ENCODE assay signal across 8 cellular contexts in the genomic region with DNA sequence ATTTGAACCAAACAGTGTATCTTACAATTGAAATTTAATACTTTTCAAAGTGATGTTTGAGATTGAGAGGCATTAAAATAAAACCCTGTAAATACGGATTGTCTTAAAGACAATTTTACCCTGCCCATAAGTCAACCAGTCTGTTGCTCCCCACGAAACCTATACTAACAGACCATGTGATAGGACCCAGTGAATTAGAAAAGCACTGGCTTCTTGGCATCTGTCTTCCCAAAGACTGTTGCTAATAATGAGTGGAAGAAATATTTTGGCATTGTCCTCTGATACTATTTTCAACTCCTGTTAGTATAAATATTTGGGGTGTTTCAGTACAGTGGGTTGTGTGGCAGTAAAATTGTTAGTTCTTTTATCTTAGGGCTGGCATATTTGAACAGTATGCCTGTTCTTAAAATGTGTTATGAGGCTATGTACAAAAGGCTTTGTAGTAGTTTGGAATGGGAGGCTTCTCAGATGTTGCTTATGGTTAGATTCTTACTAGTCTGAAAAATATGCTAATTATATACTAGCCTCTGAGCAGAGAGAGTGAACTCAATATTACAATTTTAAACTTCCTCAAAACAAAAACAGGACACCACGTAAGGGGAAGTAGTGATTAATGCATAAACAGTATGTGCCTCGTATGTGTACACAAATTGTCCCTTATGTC.
DNase-seq lines count a peak whose midpoint lies in the region; ATAC-seq, FAIRE-seq and TF ChIP-seq lines count a peak whose summit lies in the region.

No MANE protein-coding gene starts in this region.

- H3K4me1 ChIP-seq in endothelial cell of umbilical vein (ENCODE audit: control insufficient read depth, extremely low read depth, insufficient read depth, low read length): peaks cover 18% of the 10 kb centered on the region
- H3K4me1 ChIP-seq in upper lobe of left lung: peaks cover 30 to 42% (median 40%) of the 10 kb centered on the region in 4 donors
- peaks cover 7% of the 10 kb centered on the region for H3K4me1 ChIP-seq in ovary (ENCODE audit: insufficient read depth)

- no peaks in the 10 kb centered on the region for H3K79me2 ChIP-seq in endothelial cell of umbilical vein (ENCODE audit: control insufficient read depth, insufficient read depth, low read length)

- TF ChIP-seq POLR2A in endothelial cell of umbilical vein (IDR thresholded peaks at IDR 0.05; ENCODE audit: low read depth, low read length) (no peak), upper lobe of left lung (IDR thresholded peaks at IDR 0.05) (no peak), ovary (IDR thresholded peaks at IDR 0.05) (no peak)

- H3K9me3 ChIP-seq in endothelial cell of umbilical vein (replicated peaks; ENCODE audit: control insufficient read depth, insufficient read depth, low read length) (no peaks in the 10 kb centered on the region), upper lobe of left lung (no peaks in the 10 kb centered on the region), ovary (no peaks in the 10 kb centered on the region)

- H3K9ac ChIP-seq in endothelial cell of umbilical vein (replicated peaks; ENCODE audit: extremely low read depth, insufficient read depth, low read length): no peak overlapping the region

- H3K4me2 ChIP-seq in endothelial cell of umbilical vein (ENCODE audit: insufficient read depth, low read length): peak overlapping the region; percentile 33

- H3K27me3 ChIP-seq in endothelial cell of umbilical vein (ENCODE audit: control insufficient read depth in 2 of 2, insufficient read depth in 2 of 2, low read length in 2 of 2) (no peaks in the 10 kb centered on the region), upper lobe of left lung (no peaks in the 10 kb centered on the region), ovary (no peaks in the 10 kb centered on the region)

- TF ChIP-seq EP300 in upper lobe of left lung (IDR thresholded peaks at IDR 0.05) (peak in 1 of 4 donors; percentile 10), ovary (IDR thresholded peaks at IDR 0.05) (no peak)

- dilution Hi-C loops in endothelial cell of umbilical vein (cut with MboI; ENCODE audit: extremely low pct_ligation_motif_present, low sequenced_read_pairs): no loop called here

- FAIRE-seq in endothelial cell of umbilical vein (lab: Jason Lieb, UNC) (peak; percentile 15), RCC 7860 (lab: Jason Lieb, UNC) (no peak)

- intact Hi-C loops in Right ventricle myocardium superior (cut with DNase I) (no loop called here), cardiac septum (cut with DNase I) (loop anchor here (5.0 kb wide), 1 partner anchor 114 kb away; the partner anchor contains the start of gene ARID5B), endothelial cell of umbilical vein (cut with micrococcal nuclease) (loop anchor here (5.0 kb wide), 1 partner anchor 114 kb away; the partner anchor contains the start of gene ARID5B), ovary (cut with DNase I) (no loop called here)

- POLR2A ChIA-PET in endothelial cell of umbilical vein (lab: Charles Lee): no interaction called here

- BruUV-seq in endothelial cell of umbilical vein (replicated peaks; lab: Mats Ljungman, UMichigan): no TSS peak

- peak; percentile 60 for ATAC-seq in Right ventricle myocardium superior (ENCODE audit: poor library complexity)
- ATAC-seq in HG03159 (IDR thresholded peaks at IDR 0.05; ENCODE audit: unreplicated experiment): peak; percentile 67
- ATAC-seq in upper lobe of left lung (ENCODE audit: low FRiP score in 2 of 2): peak in 1 of 2 donors; percentile 80

- TF ChIP-seq CTCF in endothelial cell of umbilical vein (IDR thresholded peaks at IDR 0.05; ENCODE audit: extremely low read depth in 1 of 2, insufficient read depth in 1 of 2, low read depth in 1 of 2, low read length in 2 of 2) (no peak), upper lobe of left lung (IDR thresholded peaks at IDR 0.05) (no peak), ovary (IDR thresholded peaks at IDR 0.05) (no peak)

- CTCF ChIA-PET in endothelial cell of umbilical vein (lab: Charles Lee): no interaction called here

- no peaks in the 10 kb centered on the region for H3K9me1 ChIP-seq in endothelial cell of umbilical vein (replicated peaks; ENCODE audit: control insufficient read depth, extremely low read depth, insufficient read depth, low read length)

- 35 to 38% methylated on average over 4 of the region's 4 CpGs for WGBS in upper lobe of left lung, 2 donors
- WGBS in ovary, 3 donors: 21 to 34% (median 22%) methylated on average over 4 of the region's 4 CpGs

- no peak for DNase-seq in Right ventricle myocardium superior
- no peak for DNase-seq in cardiac septum (ENCODE audit: low spot score)
- DNase-seq in endothelial cell of umbilical vein (ENCODE audit: low read depth, low spot score): peak; percentile 36
- no peak for DNase-seq in upper lobe of left lung
- DNase-seq in ovary: no peak
- DNase-seq in foreskin melanocyte: no peak
- no peak for DNase-seq in RCC 7860 (ENCODE audit: low spot score)

- no peak overlapping the region for H3K4me3 ChIP-seq in endothelial cell of umbilical vein (replicated peaks in 1 of 3; ENCODE audit: insufficient read depth in 1 of 3, low read depth in 1 of 3, low read length in 3 of 3)
- no peak overlapping the region for H3K4me3 ChIP-seq in upper lobe of left lung
- no peak overlapping the region for H3K4me3 ChIP-seq in ovary

- H4K20me1 ChIP-seq in endothelial cell of umbilical vein (replicated peaks; ENCODE audit: control insufficient read depth, extremely low read depth, insufficient read depth, low read length): no peaks in the 10 kb centered on the region

- no peak overlapping the region for H3K27ac ChIP-seq in endothelial cell of umbilical vein (ENCODE audit: insufficient read depth, low read depth, low read length)
- H3K27ac ChIP-seq in upper lobe of left lung: peak overlapping the region; percentile 57 to 82 (median 72)
- H3K27ac ChIP-seq in ovary: no peak overlapping the region

- H3K36me3 ChIP-seq in endothelial cell of umbilical vein (ENCODE audit: control insufficient read depth in 2 of 2, extremely low read depth in 1 of 2, insufficient read depth in 2 of 2, low read length in 2 of 2): no peaks in the 10 kb centered on the region
- no peaks in the 10 kb centered on the region for H3K36me3 ChIP-seq in upper lobe of left lung
- H3K36me3 ChIP-seq in ovary: no peaks in the 10 kb centered on the region

- H2AFZ ChIP-seq in endothelial cell of umbilical vein (ENCODE audit: low read depth, low read length): peak overlapping the region; percentile 7

TF ChIP-seq in endothelial cell of umbilical vein, 7 proteins besides CTCF, POLR2A, EP300 and RAD21:
- TF ChIP-seq EZH2 (IDR thresholded peaks at IDR 0.05; ENCODE audit: borderline replicate concordance, low read depth, low read length, severe bottlenecking) (no peak), FOS (IDR thresholded peaks at IDR 0.05; ENCODE audit: borderline replicate concordance, insufficient read depth, low read length) (no peak), JUN (IDR thresholded peaks at IDR 0.05; ENCODE audit: borderline replicate concordance, insufficient read depth, insufficient read length, low read depth) (no peak), GATA2 (IDR thresholded peaks at IDR 0.05; ENCODE audit: insufficient read depth, insufficient read length, low read depth, low read length) (no peak)
- TF ChIP-seq, protein P1, sequence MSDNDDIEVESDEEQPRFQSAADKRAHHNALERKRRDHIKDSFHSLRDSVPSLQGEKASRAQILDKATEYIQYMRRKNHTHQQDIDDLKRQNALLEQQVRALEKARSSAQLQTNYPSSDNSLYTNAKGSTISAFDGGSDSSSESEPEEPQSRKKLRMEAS (IDR thresholded peaks at IDR 0.05; ENCODE audit: insufficient read depth, insufficient read length): no peak
TF ChIP-seq in endothelial cell of umbilical vein: peak in this region for 0.

Comparison
In these comparisons a context has a peak if more than half of its experiments do, and no peak if none do; other contexts are left out.
1. intact Hi-C loops: an anchor here in cardiac septum (5.0 kb wide) and endothelial cell of umbilical vein (5.0 kb wide); none called in Right ventricle myocardium superior and ovary.
2. H3K27ac ChIP-seq: peak in upper lobe of left lung (4 of 4); none in endothelial cell of umbilical vein (single experiment) and ovary (0 of 2).